32 cellular contexts compared by ENCODE assay signal in the genomic region with DNA sequence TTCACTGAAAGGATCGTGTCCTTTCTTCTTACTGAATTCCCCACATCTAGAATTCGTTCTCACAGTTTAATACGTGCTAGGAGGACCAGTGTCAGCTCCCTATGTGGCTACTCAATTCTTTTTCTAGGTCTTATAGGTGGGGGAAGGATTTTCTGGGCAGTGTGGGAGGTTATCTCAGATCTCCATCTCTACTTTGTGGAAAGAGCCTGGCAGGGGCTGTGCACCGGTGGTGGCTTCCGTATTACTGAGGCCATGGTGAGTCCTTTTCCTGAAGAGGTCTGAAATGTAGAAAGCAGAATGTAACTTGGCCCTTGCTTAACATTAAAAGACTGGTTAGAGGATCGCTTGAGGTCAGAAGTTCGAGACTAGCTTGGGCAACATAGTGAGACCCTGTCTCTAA. TPM values are rescaled to one million over a fixed set of nuclear protein-coding genes. Genes with fewer than 3 reads are reported as not detected.
DNase-seq lines count a peak whose midpoint lies in the region; ATAC-seq, FAIRE-seq and TF ChIP-seq lines count a peak whose summit lies in the region.
"Had no signal": no experiment of that assay in that cellular context is flagged by ENCODE, and none has a peak within 500 bp of the region (broad histone marks: within the 10 kb centered on the region; RNA-seq: fewer than 3 reads in every experiment).

No MANE protein-coding gene starts in this region.

- no TSS peak for BruUV-seq in PC-3 (replicated peaks; lab: Mats Ljungman, UMichigan)

- no peak overlapping the region for H3K9ac ChIP-seq in PC-3 (ENCODE audit: low read length)
- H3K9ac ChIP-seq in kidney (ENCODE audit: low read length in 2 of 2) = no peak overlapping the region

- no peak overlapping the region for H3K4me2 ChIP-seq in PC-3 (ENCODE audit: low read length)

- no peak overlapping the region for H3K27ac Mint-ChIP-seq in activated naive CD8-positive, alpha-beta T cell
- no peak overlapping the region for H3K27ac Mint-ChIP-seq in activated naive CD8-positive, alpha-beta T cell treated with anti-CD3 and anti-CD28 coated beads, Interleukin-2, amount 50 U/mL, for 24 hours
- H3K27ac Mint-ChIP-seq in type B pancreatic cell = peak overlapping the region; percentile 19
- H3K27ac Mint-ChIP-seq: activated CD4-positive, alpha-beta T cell treated with anti-CD3 and anti-CD28 coated beads, Interleukin-2, amount 10 ng/mL, durations not matched to agents 7 days and 5 days; activated naive CD4-positive, alpha-beta T cell treated with anti-CD3 and anti-CD28 coated beads for 36 hours had no signal

- intact Hi-C loops in PC-3 (cut with micrococcal nuclease) = loop anchor here (10.0 kb wide), 1 partner anchor 168 kb away; no protein-coding TSS in a partner anchor
- intact Hi-C loops in kidney (cut with DNase I) = no loop called here

- FAIRE-seq in kidney (lab: Jason Lieb, UNC) = no peak
- FAIRE-seq: A204.1, G401.6, H54, K562 had no signal

- peak overlapping the region; percentile 11; the same call in 1 of the 2 replicates for H2AFZ ChIP-seq in PC-3 (ENCODE audit: low read length)

- no peaks in the 10 kb centered on the region for H3K9me2 ChIP-seq in PC-3 (replicated peaks; ENCODE audit: low read length)

- H3K36me3 ChIP-seq in PC-3 (ENCODE audit: low read depth, low read length) (no peaks in the 10 kb centered on the region), kidney (ENCODE audit: control insufficient read depth in 1 of 2, insufficient read depth in 2 of 2, low read length in 2 of 2) (no peaks in the 10 kb centered on the region)
- H3K36me3 ChIP-seq: cardiac muscle cell, heart left ventricle, uterus had no signal

- H3K79me2 ChIP-seq in PC-3 (ENCODE audit: low read length) = peaks cover 12% of the 10 kb centered on the region

- no peaks in the 10 kb centered on the region for H3F3A ChIP-seq in PC-3 (ENCODE audit: low read length, unreplicated experiment)

- peak overlapping the region; percentile 15 for H3K4me3 Mint-ChIP-seq in activated naive CD8-positive, alpha-beta T cell
- H3K4me3 Mint-ChIP-seq in activated naive CD8-positive, alpha-beta T cell treated with anti-CD3 and anti-CD28 coated beads, Interleukin-2, amount 50 U/mL, for 24 hours = no peak overlapping the region
- H3K4me3 Mint-ChIP-seq in type B pancreatic cell = peak overlapping the region; percentile 41
- H3K4me3 Mint-ChIP-seq: activated CD4-positive, alpha-beta T cell treated with anti-CD3 and anti-CD28 coated beads, Interleukin-2, amount 10 ng/mL, durations not matched to agents 7 days and 5 days; activated naive CD4-positive, alpha-beta T cell treated with anti-CD3 and anti-CD28 coated beads for 36 hours had no signal

- H3K4me1 ChIP-seq in PC-3 (ENCODE audit: insufficient read depth, low read length) = peaks cover 7% of the 10 kb centered on the region
- peaks cover 0 to 5% of the 10 kb centered on the region in 2 donors for H3K4me1 ChIP-seq in kidney (ENCODE audit: control insufficient read depth in 1 of 2, insufficient read depth in 1 of 2, low read depth in 1 of 2, low read length in 2 of 2)
- H3K4me1 ChIP-seq: uterus had no signal

- H3K27me3 Mint-ChIP-seq in activated naive CD8-positive, alpha-beta T cell = peaks cover 2% of the 10 kb centered on the region
- H3K27me3 Mint-ChIP-seq in activated naive CD8-positive, alpha-beta T cell treated with anti-CD3 and anti-CD28 coated beads, Interleukin-2, amount 50 U/mL, for 24 hours = peaks cover 20% of the 10 kb centered on the region
- H3K27me3 Mint-ChIP-seq in type B pancreatic cell = peaks cover 4% of the 10 kb centered on the region

- no peak overlapping the region for H3K4me3 ChIP-seq in PC-3 (ENCODE audit: low read length)
- H3K4me3 ChIP-seq in kidney (ENCODE audit: low read length in 2 of 2) = no peak overlapping the region
- H3K4me3 ChIP-seq: cardiac muscle cell, heart left ventricle, K562, testis, uterus had no signal

- DNase-seq in activated naive CD8-positive, alpha-beta T cell treated with anti-CD3 and anti-CD28 coated beads, Interleukin-2, amount 50 U/mL, for 24 hours = no peak
- DNase-seq in PC-3 (no peak), kidney (peak; percentile 5), type B pancreatic cell (ENCODE audit: extremely low spot score, unreplicated experiment) (no peak), germinal center (ENCODE audit: low spot score) (no peak), iPS-NIHi7 (ENCODE audit: extremely low spot score) (no peak)
- DNase-seq: activated CD4-positive, alpha-beta T cell treated with anti-CD3 and anti-CD28 coated beads, Interleukin-2, amount 10 ng/mL, durations not matched to agents 7 days and 5 days; activated naive CD4-positive, alpha-beta T cell treated with anti-CD3 and anti-CD28 coated beads for 36 hours; activated T-cell treated with anti-CD3 and anti-CD28 coated beads, Interleukin-2, amount 50 U/mL, for 48 hours; aorta; Caco-2; cortex of kidney; foreskin fibroblast; heart left ventricle; left cardiac atrium; NCI-H1436; NCI-H345; NCI-H748 treated with DMSO at 0.1 percent for 48 hours; occipital lobe; stimulated activated naive CD8-positive, alpha-beta T cell treated with anti-CD3 and anti-CD28 coated beads, Interleukin-15, Interleukin-2, amounts not matched to agents 100 U/mL and 50 U/mL, for 24 hours; T-helper 9 cell; testis; uterus; WERI-Rb-1 had no signal

- POLR2A ChIA-PET in PC-3 (lab: Charles Lee; ENCODE audit: unreplicated experiment) = no interaction called here

- no peaks in the 10 kb centered on the region for H4K20me1 ChIP-seq in PC-3 (ENCODE audit: low read length)

- H3K36me3 Mint-ChIP-seq in activated naive CD8-positive, alpha-beta T cell = no peaks in the 10 kb centered on the region
- H3K36me3 Mint-ChIP-seq in activated naive CD8-positive, alpha-beta T cell treated with anti-CD3 and anti-CD28 coated beads, Interleukin-2, amount 50 U/mL, for 24 hours (ENCODE audit: low read depth) = no peaks in the 10 kb centered on the region
- H3K36me3 Mint-ChIP-seq in type B pancreatic cell = no peaks in the 10 kb centered on the region

- H3K9me3 ChIP-seq in PC-3 (ENCODE audit: low read length) (no peaks in the 10 kb centered on the region), kidney (ENCODE audit: control insufficient read depth in 1 of 2, low read length in 2 of 2) (no peaks in the 10 kb centered on the region)
- H3K9me3 ChIP-seq: Caco-2, heart left ventricle, testis, uterus had no signal

- ATAC-seq in activated naive CD8-positive, alpha-beta T cell treated with anti-CD3 and anti-CD28 coated beads, Interleukin-2, amount 50 U/mL, for 24 hours = no peak
- ATAC-seq in PC-3 (no peak), HG03469 (IDR thresholded peaks at IDR 0.05; ENCODE audit: unreplicated experiment) (no peak)
- ATAC-seq: esophagus mucosa; heart left ventricle; K562; left cardiac atrium; stimulated activated naive CD8-positive, alpha-beta T cell treated with anti-CD3 and anti-CD28 coated beads, Interleukin-15, Interleukin-2, amounts not matched to agents 100 U/mL and 50 U/mL, for 24 hours had no signal

- TF ChIP-seq CTCF in PC-3 (conservative IDR thresholded peaks at IDR 0.05; ENCODE audit: low read depth, low read length) = no peak
- TF ChIP-seq CTCF in kidney (IDR thresholded peaks at IDR 0.05; ENCODE audit: borderline replicate concordance, extremely low read depth, insufficient read depth) = no peak
- TF ChIP-seq CTCF in type B pancreatic cell (conservative IDR thresholded peaks at IDR 0.05) = no peak

- CTCF ChIA-PET in PC-3 (lab: Charles Lee) = no interaction called here

- H3K9me3 Mint-ChIP-seq in activated naive CD8-positive, alpha-beta T cell (ENCODE audit: low read depth) = no peaks in the 10 kb centered on the region
- H3K9me3 Mint-ChIP-seq in activated naive CD8-positive, alpha-beta T cell treated with anti-CD3 and anti-CD28 coated beads, Interleukin-2, amount 50 U/mL, for 24 hours = no peaks in the 10 kb centered on the region
- H3K9me3 Mint-ChIP-seq in type B pancreatic cell = no peaks in the 10 kb centered on the region
- H3K9me3 Mint-ChIP-seq: activated CD4-positive, alpha-beta T cell treated with anti-CD3 and anti-CD28 coated beads, Interleukin-2, amount 10 ng/mL, durations not matched to agents 7 days and 5 days; activated naive CD4-positive, alpha-beta T cell treated with anti-CD3 and anti-CD28 coated beads for 36 hours had no signal

- no peaks in the 10 kb centered on the region for H3K27me3 ChIP-seq in PC-3 (ENCODE audit: low read length)
- H3K27me3 ChIP-seq: cardiac muscle cell, heart left ventricle, testis, uterus had no signal

- H3K4me1 Mint-ChIP-seq in activated naive CD8-positive, alpha-beta T cell (ENCODE audit: low read depth) = peaks cover 27% of the 10 kb centered on the region
- H3K4me1 Mint-ChIP-seq in activated naive CD8-positive, alpha-beta T cell treated with anti-CD3 and anti-CD28 coated beads, Interleukin-2, amount 50 U/mL, for 24 hours = peaks cover 27% of the 10 kb centered on the region
- peaks cover 15% of the 10 kb centered on the region for H3K4me1 Mint-ChIP-seq in type B pancreatic cell (ENCODE audit: unreplicated experiment)

- H3K27ac ChIP-seq in PC-3 (ENCODE audit: low read length) (no peak overlapping the region), kidney (ENCODE audit: low read depth in 2 of 2, low read length in 2 of 2) (no peak overlapping the region)
- H3K27ac ChIP-seq: cardiac muscle cell, heart left ventricle, testis, uterus, WERI-Rb-1 had no signal

RNA-seq across cellular contexts. Expression of gene TPST1, which starts 2.8 kb away (rescaled TPM):
- total RNA-seq in PC-3 (2014; rRNA removed) (12.7 and 14.4 TPM in 2 replicates), kidney (35.7 TPM), type B pancreatic cell (ENCODE audit: low replicate concordance) (12.0 and 26.9 TPM in 2 replicates)
- polyA plus RNA-seq in kidney (ENCODE audit: insufficient read depth, low read depth, low replicate concordance) = 23.6 TPM
